15 cellular contexts compared by ENCODE assay signal in the genomic region with DNA sequence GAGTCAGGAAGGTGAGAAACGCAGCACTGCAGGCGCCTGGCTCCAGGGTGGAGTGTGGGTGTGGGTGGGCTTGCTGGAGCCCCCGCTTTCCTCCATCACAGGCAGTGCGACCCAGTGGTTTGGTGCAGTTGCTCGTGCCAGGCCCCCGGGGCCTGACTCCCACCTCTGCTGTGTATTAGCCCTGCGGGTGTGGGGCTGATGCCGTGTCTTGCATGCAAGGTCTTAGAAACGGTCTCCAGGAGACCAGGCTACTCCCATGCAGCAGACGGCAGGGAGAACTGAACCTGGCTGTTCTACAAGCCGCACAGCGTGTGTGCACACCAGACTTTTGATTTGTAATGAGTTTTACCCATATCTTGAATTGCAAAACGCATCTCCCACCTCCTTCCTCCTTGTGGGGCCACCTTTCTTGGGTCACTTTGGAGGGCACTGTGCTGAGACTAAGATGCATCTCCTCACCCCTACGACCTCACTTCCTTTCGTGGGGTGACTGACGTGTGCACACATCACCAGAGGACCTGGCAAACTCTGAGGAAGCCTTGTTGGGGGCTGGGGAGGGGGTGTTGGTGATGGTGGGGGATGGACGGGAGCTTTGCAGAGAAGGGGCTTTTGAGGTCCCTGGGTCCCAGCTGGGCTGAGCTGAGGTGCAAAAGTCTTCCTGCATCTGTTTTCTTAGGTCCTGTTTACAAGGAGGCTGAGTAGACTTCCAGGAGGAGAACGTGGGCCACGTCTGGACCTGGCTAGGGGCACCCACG.
"Had no signal": no experiment of that assay in that cellular context is flagged by ENCODE, and none has a peak within 500 bp of the region (broad histone marks: within the 10 kb centered on the region; RNA-seq: fewer than 3 reads in every experiment).

No MANE protein-coding gene starts in this region.

- H3K27ac ChIP-seq: gastrocnemius medialis, heart left ventricle, parathyroid adenoma, tibial artery, vagina had no signal

- H3K9me3 Mint-ChIP-seq: activated B cell treated with CpG ODN at 0.5 μM for 24 hours; activated naive CD8-positive, alpha-beta T cell treated with anti-CD3 and anti-CD28 coated beads, Interleukin-2, amount 50 U/mL, for 24 hours; dendritic cell treated with granulocyte-macrophage colony-stimulating factor and Interleukin-4, amounts not matched to agents 40 ng/mL and 50 ng/mL, for 4 days; T-helper 1 cell treated with Interleukin-12 subunit alpha and Interleukin-12 subunit beta and Interleukin-4 antibody, amounts not matched to agents 30 μg/mL and 1 μg/mL, for 36 hours had no signal

- ATAC-seq: activated CD8-positive, alpha-beta T cell treated with anti-CD3 and anti-CD28 coated beads, Interleukin-2, amount 10 ng/mL, durations not matched to agents 7 days and 5 days; gastrocnemius medialis; heart left ventricle; left colon; stimulated activated memory B cell treated with anti-CD40 and anti-IgM and Interleukin-4, amounts not matched to agents 10 μg/mL and 1 μg/mL and 100 μg/mL, for 72 hours had no signal

- H3K27me3 ChIP-seq: heart left ventricle, vagina had no signal

- H3K4me3 Mint-ChIP-seq: activated B cell treated with CpG ODN at 0.5 μM for 24 hours; activated CD4-positive, alpha-beta T cell treated with anti-CD3 and anti-CD28 coated beads, Interleukin-2, amount 10 ng/mL, durations not matched to agents 24 days and 14 days; activated CD8-positive, alpha-beta T cell treated with anti-CD3 and anti-CD28 coated beads, Interleukin-2, amount 10 ng/mL, durations not matched to agents 7 days and 5 days; activated naive CD8-positive, alpha-beta T cell treated with anti-CD3 and anti-CD28 coated beads, Interleukin-2, amount 50 U/mL, for 24 hours; dendritic cell treated with granulocyte-macrophage colony-stimulating factor and Interleukin-4, amounts not matched to agents 40 ng/mL and 50 ng/mL, for 4 days; stimulated activated memory B cell treated with anti-CD40 and anti-IgM and Interleukin-4, amounts not matched to agents 10 μg/mL and 1 μg/mL and 100 μg/mL, for 72 hours; T-helper 1 cell treated with Interleukin-12 subunit alpha and Interleukin-12 subunit beta and Interleukin-4 antibody, amounts not matched to agents 30 μg/mL and 1 μg/mL, for 36 hours had no signal

- H3K36me3 Mint-ChIP-seq: stimulated activated memory B cell treated with anti-CD40 and anti-IgM and Interleukin-4, amounts not matched to agents 10 μg/mL and 1 μg/mL and 100 μg/mL, for 72 hours had no signal

- H3K4me1 ChIP-seq: gastrocnemius medialis, parathyroid adenoma had no signal

- H3K27me3 Mint-ChIP-seq: activated naive CD8-positive, alpha-beta T cell treated with anti-CD3 and anti-CD28 coated beads, Interleukin-2, amount 50 U/mL, for 24 hours had no signal

- H3K36me3 ChIP-seq: gastrocnemius medialis, heart left ventricle, tibial artery, vagina had no signal

- DNase-seq: activated B cell treated with CpG ODN at 0.5 μM for 24 hours; activated CD4-positive, alpha-beta T cell treated with anti-CD3 and anti-CD28 coated beads, Interleukin-2, amount 10 ng/mL, durations not matched to agents 24 days and 14 days; activated CD8-positive, alpha-beta T cell treated with anti-CD3 and anti-CD28 coated beads, Interleukin-2, amount 10 ng/mL, durations not matched to agents 7 days and 5 days; activated naive CD8-positive, alpha-beta T cell treated with anti-CD3 and anti-CD28 coated beads, Interleukin-2, amount 50 U/mL, for 24 hours; cerebellar nuclear complex; gastrocnemius medialis; heart left ventricle; left colon; stimulated activated CD4-positive, alpha-beta T cell treated with anti-CD3 and anti-CD28 coated beads, Interleukin-2, amount 100 ng/mL, for 48 hours; tibial artery had no signal

- H3K4me3 ChIP-seq: gastrocnemius medialis, heart left ventricle, tibial artery, vagina had no signal

- H3K27ac Mint-ChIP-seq: activated B cell treated with CpG ODN at 0.5 μM for 24 hours; activated CD4-positive, alpha-beta T cell treated with anti-CD3 and anti-CD28 coated beads, Interleukin-2, amount 10 ng/mL, durations not matched to agents 24 days and 14 days; activated CD8-positive, alpha-beta T cell treated with anti-CD3 and anti-CD28 coated beads, Interleukin-2, amount 10 ng/mL, durations not matched to agents 7 days and 5 days; activated naive CD8-positive, alpha-beta T cell treated with anti-CD3 and anti-CD28 coated beads, Interleukin-2, amount 50 U/mL, for 24 hours; dendritic cell treated with granulocyte-macrophage colony-stimulating factor and Interleukin-4, amounts not matched to agents 40 ng/mL and 50 ng/mL, for 4 days; stimulated activated memory B cell treated with anti-CD40 and anti-IgM and Interleukin-4, amounts not matched to agents 10 μg/mL and 1 μg/mL and 100 μg/mL, for 72 hours; T-helper 1 cell treated with Interleukin-12 subunit alpha and Interleukin-12 subunit beta and Interleukin-4 antibody, amounts not matched to agents 30 μg/mL and 1 μg/mL, for 36 hours had no signal

- H3K9me3 ChIP-seq: gastrocnemius medialis, heart left ventricle, tibial artery, vagina had no signal
